ENCODE assay signal across 22 cellular contexts in genomic region chr19:5152013-5152763, GRCh38.
DNase-seq lines count a peak whose midpoint lies in the region; ATAC-seq, FAIRE-seq and TF ChIP-seq lines count a peak whose summit lies in the region.
"Had no signal": no experiment of that assay in that cellular context is flagged by ENCODE, and none has a peak within 500 bp of the region (broad histone marks: within the 10 kb centered on the region; RNA-seq: fewer than 3 reads in every experiment).

No MANE protein-coding gene starts in this region.

- H3K27me3 Mint-ChIP-seq in endodermal cell (ENCODE audit: insufficient read depth), result no peaks in the 10 kb centered on the region
- H3K27me3 Mint-ChIP-seq in activated T-cell treated with anti-CD3 and anti-CD28 coated beads, Interleukin-2, amount 50 U/mL, for 24 hours, result no peaks in the 10 kb centered on the region
- no peaks in the 10 kb centered on the region for H3K27me3 Mint-ChIP-seq in activated CD4-positive, alpha-beta memory T cell treated with anti-CD3 and anti-CD28 coated beads for 36 hours
- H3K27me3 Mint-ChIP-seq: CD4-positive, alpha-beta T cell had no signal

- H3K9me1 ChIP-seq in IMR-90 (ENCODE audit: insufficient read depth, low read length), result no peaks in the 10 kb centered on the region

- intact Hi-C loops in IMR-90 (cut with micrococcal nuclease) (no loop called here), posterior vena cava (cut with DNase I) (no loop called here)
- intact Hi-C loops in activated CD4-positive, alpha-beta memory T cell treated with anti-CD3 and anti-CD28 coated beads for 36 hours (cut with micrococcal nuclease), result no loop called here

- H4K5ac ChIP-seq in IMR-90 (ENCODE audit: low read depth, low read length), result no peak overlapping the region

- no peak overlapping the region for H3K27ac ChIP-seq in IMR-90 (ENCODE audit: insufficient read depth, low read length)
- peak overlapping the region; percentile 32 for H3K27ac ChIP-seq in endodermal cell (ENCODE audit: low read depth, low read length)

- H3K4me3 ChIP-seq in IMR-90 (ENCODE audit: insufficient read depth, low read depth, low read length) (no peak overlapping the region), endodermal cell (ENCODE audit: low read length) (no peak overlapping the region)
- H3K4me3 ChIP-seq: GM23338 had no signal

- H3K4ac ChIP-seq in IMR-90 (ENCODE audit: low read depth, low read length), result no peak overlapping the region

- H3K18ac ChIP-seq in IMR-90 (ENCODE audit: low read depth, low read length), result no peak overlapping the region

- in situ Hi-C loops in IMR-90 (cut with MboI; ENCODE audit: low sequenced_read_pairs), result no loop called here

- no peak overlapping the region for H3K23ac ChIP-seq in IMR-90 (ENCODE audit: low read depth, low read length)

- no peak overlapping the region for H3K56ac ChIP-seq in IMR-90 (ENCODE audit: extremely low read depth, insufficient read depth, low read length)

- peaks cover 12% of the 10 kb centered on the region for H3K4me1 Mint-ChIP-seq in endodermal cell
- no peaks in the 10 kb centered on the region for H3K4me1 Mint-ChIP-seq in activated T-cell treated with anti-CD3 and anti-CD28 coated beads, Interleukin-2, amount 50 U/mL, for 24 hours (ENCODE audit: low read depth)
- no peaks in the 10 kb centered on the region for H3K4me1 Mint-ChIP-seq in activated CD4-positive, alpha-beta memory T cell treated with anti-CD3 and anti-CD28 coated beads for 36 hours (ENCODE audit: low read depth)

- no peak overlapping the region for H2AK9ac ChIP-seq in IMR-90 (replicated peaks; ENCODE audit: low read depth, low read length, poor library complexity)

- no peak overlapping the region for H2BK120ac ChIP-seq in IMR-90 (ENCODE audit: low read depth, low read length)

- H4K20me1 ChIP-seq in IMR-90 (ENCODE audit: insufficient read depth, low read length), result no peaks in the 10 kb centered on the region; the same call in 1 of the 2 replicates

- peak; percentile 15; the same call in 1 of the 2 replicates for TF ChIP-seq POLR2A in GM12891 (IDR thresholded peaks at IDR 0.05; ENCODE audit: low read depth, low read length)
- TF ChIP-seq POLR2A in IMR-90 (IDR thresholded peaks at IDR 0.05; ENCODE audit: low read depth, low read length), result no peak

- H3K27me3 ChIP-seq in IMR-90 (ENCODE audit: control insufficient read depth, insufficient read depth, low read length), result no peaks in the 10 kb centered on the region
- H3K27me3 ChIP-seq in endodermal cell (ENCODE audit: control insufficient read depth, insufficient read depth, low read length, poor library complexity, severe bottlenecking), result no peaks in the 10 kb centered on the region

- no peak overlapping the region for H2BK5ac ChIP-seq in IMR-90 (ENCODE audit: low read depth, low read length, poor library complexity, severe bottlenecking)

- POLR2A ChIA-PET in IMR-90 (lab: Charles Lee; ENCODE audit: unreplicated experiment), result no interaction called here
- POLR2A ChIA-PET in activated CD4-positive, alpha-beta memory T cell treated with anti-CD3 and anti-CD28 coated beads for 36 hours (lab: Charles Lee), result no interaction called here

- no peak overlapping the region for H3K14ac ChIP-seq in IMR-90 (replicated peaks; ENCODE audit: low read depth, low read length)

- no peak overlapping the region for H3K4me3 Mint-ChIP-seq in endodermal cell
- H3K4me3 Mint-ChIP-seq in activated T-cell treated with anti-CD3 and anti-CD28 coated beads, Interleukin-2, amount 50 U/mL, for 24 hours, result no peak overlapping the region
- no peak overlapping the region for H3K4me3 Mint-ChIP-seq in activated CD4-positive, alpha-beta memory T cell treated with anti-CD3 and anti-CD28 coated beads for 36 hours
- H3K4me3 Mint-ChIP-seq: CD4-positive, alpha-beta T cell; GM23338; T-helper 1 cell treated with Interleukin-12 subunit alpha and Interleukin-12 subunit beta and Interleukin-4 antibody, amounts not matched to agents 30 μg/mL and 1 μg/mL, for 36 hours had no signal

- H3K9me3 ChIP-seq in IMR-90 (ENCODE audit: control insufficient read depth, insufficient read depth, low read length) (no peaks in the 10 kb centered on the region), endodermal cell (ENCODE audit: control insufficient read depth, low read length) (peaks cover 2% of the 10 kb centered on the region)
- H3K9me3 ChIP-seq: BE2C had no signal

- no peak overlapping the region for H3K9ac ChIP-seq in IMR-90 (ENCODE audit: low read depth, low read length)
- H3K9ac ChIP-seq in endodermal cell (ENCODE audit: extremely low read depth, low read length, poor library complexity, severe bottlenecking), result no peak overlapping the region

- CTCF ChIA-PET in IMR-90 (lab: Yijun Ruan, JAX), result no interaction called here
- CTCF ChIA-PET in activated CD4-positive, alpha-beta memory T cell treated with anti-CD3 and anti-CD28 coated beads for 36 hours (lab: Charles Lee), result interaction anchor here (0.7 kb wide), 1 partner anchor 163 kb away, joined by 3 read pairs; no protein-coding TSS in a partner anchor

- TSS peak; percentile 62 for BruUV-seq in IMR-90 (replicated peaks; lab: Mats Ljungman, UMichigan)

- peaks cover 6% of the 10 kb centered on the region for H3K9me3 Mint-ChIP-seq in endodermal cell
- H3K9me3 Mint-ChIP-seq in activated T-cell treated with anti-CD3 and anti-CD28 coated beads, Interleukin-2, amount 50 U/mL, for 24 hours, result no peaks in the 10 kb centered on the region
- no peaks in the 10 kb centered on the region for H3K9me3 Mint-ChIP-seq in activated CD4-positive, alpha-beta memory T cell treated with anti-CD3 and anti-CD28 coated beads for 36 hours
- H3K9me3 Mint-ChIP-seq: CD4-positive, alpha-beta T cell; GM23338; T-helper 1 cell treated with Interleukin-12 subunit alpha and Interleukin-12 subunit beta and Interleukin-4 antibody, amounts not matched to agents 30 μg/mL and 1 μg/mL, for 36 hours had no signal

- dilution Hi-C loops in IMR-90 (cut with HindIII; ENCODE audit: low sequenced_read_pairs, unreplicated experiment), result no loop called here

- ATAC-seq in IMR-90 (ENCODE audit: low read depth) (no peak), GM18498 (IDR thresholded peaks at IDR 0.05; ENCODE audit: unreplicated experiment) (no peak)

- H2AK5ac ChIP-seq in IMR-90 (ENCODE audit: low read depth, low read length), result no peak overlapping the region

- H4K91ac ChIP-seq in IMR-90 (ENCODE audit: insufficient read depth, low read depth, low read length), result no peak overlapping the region

- no peaks in the 10 kb centered on the region for H3K79me1 ChIP-seq in IMR-90 (ENCODE audit: low read depth in 1 of 2, low read length in 2 of 2)

- no peak for FAIRE-seq in GM12891 (lab: Jason Lieb, UNC)
- FAIRE-seq: G401.6, RCC 7860 had no signal

- no peak for TF ChIP-seq CTCF in IMR-90 (conservative IDR thresholded peaks at IDR 0.05; ENCODE audit: low read depth, low read length)
- no peak for TF ChIP-seq CTCF in endodermal cell (conservative IDR thresholded peaks at IDR 0.05)

- H3K27ac Mint-ChIP-seq in endodermal cell, result no peak overlapping the region
- no peak overlapping the region for H3K27ac Mint-ChIP-seq in activated T-cell treated with anti-CD3 and anti-CD28 coated beads, Interleukin-2, amount 50 U/mL, for 24 hours
- no peak overlapping the region for H3K27ac Mint-ChIP-seq in activated CD4-positive, alpha-beta memory T cell treated with anti-CD3 and anti-CD28 coated beads for 36 hours
- H3K27ac Mint-ChIP-seq: CD4-positive, alpha-beta T cell; GM23338; T-helper 1 cell treated with Interleukin-12 subunit alpha and Interleukin-12 subunit beta and Interleukin-4 antibody, amounts not matched to agents 30 μg/mL and 1 μg/mL, for 36 hours had no signal

- DNase-seq in GM12891 (ENCODE audit: insufficient read length, low spot score), result peak; percentile 23
- DNase-seq in IMR-90, result no peak
- DNase-seq in endodermal cell, result no peak
- DNase-seq in posterior vena cava (ENCODE audit: low spot score), result peak; percentile 46
- no peak for DNase-seq in activated T-cell treated with anti-CD3 and anti-CD28 coated beads, Interleukin-2, amount 50 U/mL, for 24 hours
- DNase-seq in NCI-H2196 (lab: John Stamatoyannopoulos, UW; ENCODE audit: unreplicated experiment), result no peak
- no peak for DNase-seq in activated CD4-positive, alpha-beta memory T cell treated with anti-CD3 and anti-CD28 coated beads for 36 hours
- DNase-seq: BE2C, Calu3, DND-41, KBM-7, NCI-H1436 treated with DMSO at 0.1 percent for 48 hours, NCI-H2029 treated with DMSO at 0.1 percent for 48 hours, NCI-H510A, NCI-H82, SHP77 treated with DMSO at 0.1 percent for 48 hours had no signal

- no peak overlapping the region for H2BK20ac ChIP-seq in IMR-90 (ENCODE audit: low read depth, low read length)

- no peak overlapping the region for H2AFZ ChIP-seq in IMR-90 (replicated peaks; ENCODE audit: low read length, poor library complexity)
- H2AFZ ChIP-seq: GM23338 had no signal

- peaks cover 26% of the 10 kb centered on the region for H3K36me3 ChIP-seq in IMR-90 (ENCODE audit: control insufficient read depth, insufficient read depth, low read length)
- H3K36me3 ChIP-seq in endodermal cell (ENCODE audit: control insufficient read depth, insufficient read depth, low read length), result peaks cover 2% of the 10 kb centered on the region
- H3K36me3 ChIP-seq: BE2C had no signal

- peaks cover 10% of the 10 kb centered on the region for H3K36me3 Mint-ChIP-seq in endodermal cell (ENCODE audit: low read depth)
- peaks cover 19% of the 10 kb centered on the region for H3K36me3 Mint-ChIP-seq in activated T-cell treated with anti-CD3 and anti-CD28 coated beads, Interleukin-2, amount 50 U/mL, for 24 hours (ENCODE audit: low read depth)
- peaks cover 1% of the 10 kb centered on the region for H3K36me3 Mint-ChIP-seq in activated CD4-positive, alpha-beta memory T cell treated with anti-CD3 and anti-CD28 coated beads for 36 hours

- H4K8ac ChIP-seq in IMR-90 (ENCODE audit: low read depth in 2 of 2, low read length in 2 of 2), result no peak overlapping the region

- H3K4me1 ChIP-seq in IMR-90 (ENCODE audit: control insufficient read depth, insufficient read depth, low read length), result no peaks in the 10 kb centered on the region
- H3K4me1 ChIP-seq in endodermal cell (ENCODE audit: control insufficient read depth, insufficient read depth, low read length), result no peaks in the 10 kb centered on the region

- 98% methylated on average over 8 of the region's 27 CpGs; no CpG with 5 or more reads in 1 of the 2 experiments for WGBS in IMR-90 (ENCODE audit: extremely low coverage in 2 of 2, insufficient read length in 1 of 2), 2 experiments
- WGBS in endodermal cell (ENCODE audit: insufficient coverage in 1 of 2, insufficient read length in 1 of 2), 2 experiments, result 93 to 96% methylated on average over 7 to 27 of the region's 27 CpGs

- H3K4me2 ChIP-seq in IMR-90 (ENCODE audit: low read depth, low read length), result no peak overlapping the region
- H3K4me2 ChIP-seq: GM23338 had no signal

- no peak overlapping the region for H2BK15ac ChIP-seq in IMR-90 (ENCODE audit: low read depth, low read length)

- no peak for TF ChIP-seq RAD21 in IMR-90 (IDR thresholded peaks at IDR 0.05; ENCODE audit: low read length)

TF ChIP-seq in GM12891, 5 proteins besides CTCF, POLR2A, EP300 and RAD21 (continues in another document):
- TF ChIP-seq PAX5 (IDR thresholded peaks at IDR 0.05; ENCODE audit: insufficient read depth, low read length, severe bottlenecking) (no peak), POLR2AphosphoS5 (IDR thresholded peaks at IDR 0.05; ENCODE audit: low read depth, low read length) (no peak)

TF ChIP-seq in IMR-90, 13 proteins besides CTCF, POLR2A, EP300 and RAD21 (continues in another document):
- TF ChIP-seq NFE2L2 (IDR thresholded peaks at IDR 0.05; ENCODE audit: low read depth, low read length), result no peak
- TF ChIP-seq BHLHE40 (IDR thresholded peaks at IDR 0.05; ENCODE audit: low read depth, low read length), result no peak

Comparison
In these comparisons a context has a peak if more than half of its experiments do, and no peak if none do; other contexts are left out.
1. DNase-seq: peak in GM12891 (single experiment) and posterior vena cava (single experiment); none in IMR-90 (single experiment), endodermal cell (single experiment), activated T-cell treated with anti-CD3 and anti-CD28 coated beads, Interleukin-2, amount 50 U/mL, for 24 hours (single experiment), NCI-H2196 (single experiment) and activated CD4-positive, alpha-beta memory T cell treated with anti-CD3 and anti-CD28 coated beads for 36 hours (single experiment).